8 cellular contexts compared by ENCODE assay signal in the genomic region with DNA sequence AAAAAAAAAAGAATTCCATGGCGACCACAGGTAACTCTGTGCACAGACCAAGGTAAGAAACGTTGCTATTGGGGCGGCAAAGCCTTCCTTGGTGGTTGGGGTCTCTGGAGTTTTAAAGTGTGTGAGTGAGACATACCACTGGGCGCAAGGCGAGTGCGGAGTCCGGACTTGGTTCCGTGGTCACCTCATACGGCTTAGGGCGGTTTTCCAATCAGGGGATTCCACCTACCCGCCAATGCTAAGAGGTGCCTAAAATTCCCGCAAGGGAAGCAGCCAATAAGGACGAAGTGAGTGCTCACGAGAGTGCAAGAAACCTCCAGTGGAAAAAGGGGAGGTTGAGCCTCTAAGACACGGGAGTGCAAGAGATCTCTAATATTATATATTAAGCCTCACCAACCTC.
DNase-seq lines count a peak whose midpoint lies in the region; ATAC-seq and TF ChIP-seq lines count a peak whose summit lies in the region.

No MANE protein-coding gene starts in this region.

- H3K4me3 Mint-ChIP-seq in T-cell, result peak overlapping the region; percentile 71 to 96 (median 92)

- H3K9ac ChIP-seq in fibroblast of lung (ENCODE audit: insufficient read depth, low read length), result no peak overlapping the region

- H3F3A ChIP-seq in DOHH2 (ENCODE audit: control insufficient read depth, insufficient read depth), result peaks cover 4% of the 10 kb centered on the region; the same call in 1 of the 2 replicates

- peaks cover 7 to 22% (median 15%) of the 10 kb centered on the region in 3 donors for H3K4me1 Mint-ChIP-seq in T-cell

- H3K9me3 ChIP-seq in DOHH2 (ENCODE audit: control insufficient read depth, insufficient read depth, low read length) (no peaks in the 10 kb centered on the region), fibroblast of lung (ENCODE audit: control insufficient read depth, insufficient read depth, low read depth, low read length) (no peaks in the 10 kb centered on the region), psoas muscle (no peaks in the 10 kb centered on the region)

- H3K4me2 ChIP-seq in DOHH2 (ENCODE audit: low read length) (no peak overlapping the region; the same call in 1 of the 2 replicates), fibroblast of lung (ENCODE audit: extremely low read depth, insufficient read depth, low read length) (peak overlapping the region; percentile 93)

- CTCF ChIA-PET in T-cell (lab: Charles Lee), result no interaction called here

- no peak for TF ChIP-seq CTCF in DOHH2 (IDR thresholded peaks at IDR 0.05; ENCODE audit: low read depth, low read length, poor library complexity, severe bottlenecking)
- no peak for TF ChIP-seq CTCF in fibroblast of lung (conservative IDR thresholded peaks at IDR 0.05 in 1 of 2, IDR thresholded peaks at IDR 0.05 in 1 of 2; ENCODE audit: low read depth in 1 of 2, low read length in 2 of 2)
- TF ChIP-seq CTCF in psoas muscle (IDR thresholded peaks at IDR 0.05), result no peak
- TF ChIP-seq CTCF in GM10266 (IDR thresholded peaks at IDR 0.05; ENCODE audit: control insufficient read depth, insufficient read depth, low read depth, missing control alignments), result no peak

- no peak overlapping the region for H3K27ac ChIP-seq in DOHH2 (ENCODE audit: low read depth, low read length)
- H3K27ac ChIP-seq in fibroblast of lung (ENCODE audit: insufficient read depth, low read length), result no peak overlapping the region
- no peak overlapping the region for H3K27ac ChIP-seq in psoas muscle

- H2AFZ ChIP-seq in fibroblast of lung (ENCODE audit: low read length), result peak overlapping the region; percentile 35

- ATAC-seq in T-cell (replicated peaks in 1 of 4) (no peak), psoas muscle (no peak), GM18873 (IDR thresholded peaks at IDR 0.05; ENCODE audit: low FRiP score, unreplicated experiment) (no peak)

- intact Hi-C loops in psoas muscle (cut with DNase I), result loop anchor here (5.0 kb wide), 2 partner anchors 298 to 618 kb away; no protein-coding TSS in a partner anchor

- no peaks in the 10 kb centered on the region for H3K27me3 ChIP-seq in DOHH2 (ENCODE audit: control insufficient read depth, low read length)
- H3K27me3 ChIP-seq in fibroblast of lung (ENCODE audit: control insufficient read depth, insufficient read depth, low read length), result no peaks in the 10 kb centered on the region
- H3K27me3 ChIP-seq in psoas muscle (ENCODE audit: insufficient read depth in 3 of 3, low read length in 2 of 3), result peaks cover 4 to 7% (median 7%) of the 10 kb centered on the region in 3 donors

- H3K4me3 ChIP-seq in DOHH2 (ENCODE audit: low read length), result peak overlapping the region; percentile 99; the same call in 1 of the 2 replicates
- H3K4me3 ChIP-seq in fibroblast of lung (replicated peaks in 1 of 4; ENCODE audit: control extremely low read depth in 1 of 4, insufficient read depth in 1 of 4, low read depth in 3 of 4, low read length in 4 of 4), result peak overlapping the region; percentile 82 to 99 (median 90)
- H3K4me3 ChIP-seq in psoas muscle, result peak overlapping the region; percentile 88

- H3K79me2 ChIP-seq in DOHH2 (ENCODE audit: control insufficient read depth, low read length) (no peaks in the 10 kb centered on the region), fibroblast of lung (ENCODE audit: control insufficient read depth, insufficient read depth, low read length) (no peaks in the 10 kb centered on the region)

- peaks cover 9% of the 10 kb centered on the region for H3K4me1 ChIP-seq in DOHH2 (ENCODE audit: control insufficient read depth, low read length)
- no peaks in the 10 kb centered on the region for H3K4me1 ChIP-seq in fibroblast of lung (ENCODE audit: control insufficient read depth, extremely low read depth, insufficient read depth, low read length)
- H3K4me1 ChIP-seq in psoas muscle, result no peaks in the 10 kb centered on the region

- no peak overlapping the region for H3K27ac Mint-ChIP-seq in T-cell

- no peaks in the 10 kb centered on the region for H3K9me2 ChIP-seq in DOHH2 (replicated peaks; ENCODE audit: control insufficient read depth, low read length)

- POLR2A ChIA-PET in T-cell (lab: Charles Lee), result no interaction called here

- 27 to 57% (median 55%) methylated on average over 15 of the region's 15 CpGs for WGBS in psoas muscle, 3 donors

- H4K20me1 ChIP-seq in DOHH2 (ENCODE audit: control insufficient read depth, insufficient read depth, low read depth, low read length) (no peaks in the 10 kb centered on the region), fibroblast of lung (ENCODE audit: control insufficient read depth, extremely low read depth, insufficient read depth, low read length) (no peaks in the 10 kb centered on the region)

- no peak for DNase-seq in T-cell
- no peak for DNase-seq in fibroblast of lung (ENCODE audit: low read depth in 2 of 2)
- no peak for DNase-seq in psoas muscle
- DNase-seq in GM10266 (ENCODE audit: extremely low spot score), result no peak
- no peak for DNase-seq in hippocampal formation (lab: John Stamatoyannopoulos, UW)
- no peak for DNase-seq in activated CD4-positive, CD25-positive, alpha-beta regulatory T cell treated with anti-CD3 and anti-CD28 coated beads, Interleukin-2, amount 50 U/mL, for 72 hours

- H3K36me3 ChIP-seq in DOHH2 (ENCODE audit: control insufficient read depth, low read length) (peaks cover 2% of the 10 kb centered on the region; the same call in 1 of the 2 replicates), fibroblast of lung (ENCODE audit: control insufficient read depth, insufficient read depth, low read length) (no peaks in the 10 kb centered on the region), psoas muscle (ENCODE audit: insufficient read depth in 1 of 2, low read depth in 1 of 2) (no peaks in the 10 kb centered on the region)

- peaks cover 4 to 5% of the 10 kb centered on the region in 2 donors for H3K27me3 Mint-ChIP-seq in T-cell

- no peaks in the 10 kb centered on the region for H3K9me3 Mint-ChIP-seq in T-cell

- H3K36me3 Mint-ChIP-seq in T-cell, result no peaks in the 10 kb centered on the region
